ENCODE assay signal across 1 cellular context in the genomic region with DNA sequence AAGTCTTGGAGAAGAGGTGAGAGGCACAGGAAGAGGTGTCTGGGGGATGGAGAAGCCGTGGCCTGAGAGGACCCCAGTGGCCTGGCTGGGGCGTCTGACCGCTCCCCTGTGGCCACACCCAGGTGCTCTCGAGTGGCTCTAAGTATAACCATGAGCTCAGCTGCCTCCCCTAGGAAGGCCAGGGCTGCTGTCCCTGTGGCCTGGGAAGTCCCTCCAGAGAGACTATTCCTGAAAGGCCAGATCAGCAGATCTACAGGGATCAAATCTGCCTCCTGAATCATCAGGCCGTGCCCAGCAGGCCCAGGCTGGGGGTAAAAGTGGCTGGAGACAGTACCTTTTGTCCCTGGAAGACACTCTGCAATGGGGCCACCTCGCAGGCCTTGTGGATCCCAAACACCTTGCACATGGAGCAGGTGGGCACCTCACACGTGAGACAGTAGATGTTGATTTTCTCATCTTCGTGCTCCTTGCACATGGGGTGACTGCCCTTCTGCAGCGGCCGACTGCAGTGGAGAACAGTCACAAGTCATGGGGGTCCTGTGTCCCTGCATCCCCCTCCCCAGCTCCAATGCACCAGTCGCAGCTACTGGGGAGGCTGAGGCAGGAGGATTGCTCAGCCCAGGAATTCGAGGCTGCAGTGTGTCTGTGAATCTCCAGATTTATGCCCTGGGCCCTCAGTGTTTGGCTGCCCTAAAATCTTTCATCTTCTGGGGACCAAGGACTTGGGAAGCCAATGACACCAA.
A peak's percentile ranks its signal among the peaks of the same experiment; 100 is the strongest.
TF ChIP-seq lines count a peak whose summit lies in the region.

No MANE protein-coding gene starts in this region.

TF ChIP-seq in K562, 482 proteins besides CTCF, POLR2A, EP300 and RAD21 (continued from another document and continues in another):
- TF ChIP-seq, protein P1, sequence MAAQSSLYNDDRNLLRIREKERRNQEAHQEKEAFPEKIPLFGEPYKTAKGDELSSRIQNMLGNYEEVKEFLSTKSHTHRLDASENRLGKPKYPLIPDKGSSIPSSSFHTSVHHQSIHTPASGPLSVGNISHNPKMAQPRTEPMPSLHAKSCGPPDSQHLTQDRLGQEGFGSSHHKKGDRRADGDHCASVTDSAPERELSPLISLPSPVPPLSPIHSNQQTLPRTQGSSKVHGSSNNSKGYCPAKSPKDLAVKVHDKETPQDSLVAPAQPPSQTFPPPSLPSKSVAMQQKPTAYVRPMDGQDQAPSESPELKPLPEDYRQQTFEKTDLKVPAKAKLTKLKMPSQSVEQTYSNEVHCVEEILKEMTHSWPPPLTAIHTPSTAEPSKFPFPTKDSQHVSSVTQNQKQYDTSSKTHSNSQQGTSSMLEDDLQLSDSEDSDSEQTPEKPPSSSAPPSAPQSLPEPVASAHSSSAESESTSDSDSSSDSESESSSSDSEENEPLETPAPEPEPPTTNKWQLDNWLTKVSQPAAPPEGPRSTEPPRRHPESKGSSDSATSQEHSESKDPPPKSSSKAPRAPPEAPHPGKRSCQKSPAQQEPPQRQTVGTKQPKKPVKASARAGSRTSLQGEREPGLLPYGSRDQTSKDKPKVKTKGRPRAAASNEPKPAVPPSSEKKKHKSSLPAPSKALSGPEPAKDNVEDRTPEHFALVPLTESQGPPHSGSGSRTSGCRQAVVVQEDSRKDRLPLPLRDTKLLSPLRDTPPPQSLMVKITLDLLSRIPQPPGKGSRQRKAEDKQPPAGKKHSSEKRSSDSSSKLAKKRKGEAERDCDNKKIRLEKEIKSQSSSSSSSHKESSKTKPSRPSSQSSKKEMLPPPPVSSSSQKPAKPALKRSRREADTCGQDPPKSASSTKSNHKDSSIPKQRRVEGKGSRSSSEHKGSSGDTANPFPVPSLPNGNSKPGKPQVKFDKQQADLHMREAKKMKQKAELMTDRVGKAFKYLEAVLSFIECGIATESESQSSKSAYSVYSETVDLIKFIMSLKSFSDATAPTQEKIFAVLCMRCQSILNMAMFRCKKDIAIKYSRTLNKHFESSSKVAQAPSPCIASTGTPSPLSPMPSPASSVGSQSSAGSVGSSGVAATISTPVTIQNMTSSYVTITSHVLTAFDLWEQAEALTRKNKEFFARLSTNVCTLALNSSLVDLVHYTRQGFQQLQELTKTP (IDR thresholded peaks at IDR 0.05; ENCODE audit: low read depth in 1 of 2, partially characterized antibody in 2 of 2) = no peak
- TF ChIP-seq NEUROD1 (IDR thresholded peaks at IDR 0.05; ENCODE audit: borderline replicate concordance, low read depth, low read length, partially characterized antibody) (no peak), MAX (CRISPR knock-in tag; IDR thresholded peaks at IDR 0.05) (peak; percentile 22; the same call in 1 of the 2 replicates), SMC3 (conservative IDR thresholded peaks at IDR 0.05; ENCODE audit: insufficient read depth, low read depth, low read length) (no peak), NUFIP1 (IDR thresholded peaks at IDR 0.05; ENCODE audit: partially characterized antibody) (no peak), PKNOX1 (IDR thresholded peaks at IDR 0.05) (no peak), PHF8 (IDR thresholded peaks at IDR 0.05; ENCODE audit: borderline replicate concordance, low read length) (peak; percentile 18; the same call in 1 of the 2 replicates), KDM2B (CRISPR knock-in tag; IDR thresholded peaks at IDR 0.05) (no peak), L3MBTL2 (IDR thresholded peaks at IDR 0.05) (peak; percentile 58; the same call in 1 of the 2 replicates), FOXP4 (CRISPR knock-in tag; IDR thresholded peaks at IDR 0.05; ENCODE audit: borderline replicate concordance) (0 out of 2 replicates have a peak, but pooled peaks have one; percentile 26), SMAD4 (CRISPR knock-in tag; conservative IDR thresholded peaks at IDR 0.05) (0 out of 2 replicates have a peak, but pooled peaks have one; percentile 37), DEAF1 (CRISPR knock-in tag; IDR thresholded peaks at IDR 0.05) (no peak), SETDB1 (IDR thresholded peaks at IDR 0.05; ENCODE audit: low read length) (no peak), FOXK1 (CRISPR knock-in tag; IDR thresholded peaks at IDR 0.05; ENCODE audit: borderline replicate concordance) (0 out of 2 replicates have a peak, but pooled peaks have one; percentile 65), ZFX (CRISPR knock-in tag; IDR thresholded peaks at IDR 0.05) (peak; percentile 60; the same call in 1 of the 2 replicates), JUNB (CRISPR knock-in tag; conservative IDR thresholded peaks at IDR 0.05) (no peak), ZSCAN29 (IDR thresholded peaks at IDR 0.05) (no peak), SP1 (CRISPR knock-in tag; IDR thresholded peaks at IDR 0.05) (0 out of 2 replicates have a peak, but pooled peaks have one; percentile 47), CLOCK (CRISPR knock-in tag; IDR thresholded peaks at IDR 0.05; ENCODE audit: borderline replicate concordance) (no peak), TAF1 (IDR thresholded peaks at IDR 0.05; ENCODE audit: control insufficient read depth, extremely low read depth, insufficient read depth, low read length, severe bottlenecking) (no peak), MXD1 (CRISPR knock-in tag; IDR thresholded peaks at IDR 0.05; ENCODE audit: borderline replicate concordance, poor library complexity, severe bottlenecking) (no peak), ZNF830 (CRISPR knock-in tag; IDR thresholded peaks at IDR 0.05) (no peak)
- TF ChIP-seq, protein P2, sequence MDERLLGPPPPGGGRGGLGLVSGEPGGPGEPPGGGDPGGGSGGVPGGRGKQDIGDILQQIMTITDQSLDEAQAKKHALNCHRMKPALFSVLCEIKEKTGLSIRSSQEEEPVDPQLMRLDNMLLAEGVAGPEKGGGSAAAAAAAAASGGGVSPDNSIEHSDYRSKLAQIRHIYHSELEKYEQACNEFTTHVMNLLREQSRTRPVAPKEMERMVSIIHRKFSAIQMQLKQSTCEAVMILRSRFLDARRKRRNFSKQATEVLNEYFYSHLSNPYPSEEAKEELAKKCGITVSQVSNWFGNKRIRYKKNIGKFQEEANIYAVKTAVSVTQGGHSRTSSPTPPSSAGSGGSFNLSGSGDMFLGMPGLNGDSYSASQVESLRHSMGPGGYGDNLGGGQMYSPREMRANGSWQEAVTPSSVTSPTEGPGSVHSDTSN (CRISPR knock-in tag; IDR thresholded peaks at IDR 0.05; ENCODE audit: low read depth) = no peak
- TF ChIP-seq, protein P2 (tag; conservative IDR thresholded peaks at IDR 0.05; ENCODE audit: low read depth) = no peak
- TF ChIP-seq, protein P3, sequence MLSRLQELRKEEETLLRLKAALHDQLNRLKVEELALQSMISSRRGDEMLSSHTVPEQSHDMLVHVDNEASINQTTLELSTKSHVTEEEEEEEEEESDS (CRISPR knock-in tag; IDR thresholded peaks at IDR 0.05) = no peak
- TF ChIP-seq, protein P4, sequence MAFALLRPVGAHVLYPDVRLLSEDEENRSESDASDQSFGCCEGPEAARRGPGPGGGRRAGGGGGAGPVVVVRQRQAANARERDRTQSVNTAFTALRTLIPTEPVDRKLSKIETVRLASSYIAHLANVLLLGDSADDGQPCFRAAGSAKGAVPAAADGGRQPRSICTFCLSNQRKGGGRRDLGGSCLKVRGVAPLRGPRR (CRISPR knock-in tag; IDR thresholded peaks at IDR 0.05) = no peak
- TF ChIP-seq, protein P5, sequence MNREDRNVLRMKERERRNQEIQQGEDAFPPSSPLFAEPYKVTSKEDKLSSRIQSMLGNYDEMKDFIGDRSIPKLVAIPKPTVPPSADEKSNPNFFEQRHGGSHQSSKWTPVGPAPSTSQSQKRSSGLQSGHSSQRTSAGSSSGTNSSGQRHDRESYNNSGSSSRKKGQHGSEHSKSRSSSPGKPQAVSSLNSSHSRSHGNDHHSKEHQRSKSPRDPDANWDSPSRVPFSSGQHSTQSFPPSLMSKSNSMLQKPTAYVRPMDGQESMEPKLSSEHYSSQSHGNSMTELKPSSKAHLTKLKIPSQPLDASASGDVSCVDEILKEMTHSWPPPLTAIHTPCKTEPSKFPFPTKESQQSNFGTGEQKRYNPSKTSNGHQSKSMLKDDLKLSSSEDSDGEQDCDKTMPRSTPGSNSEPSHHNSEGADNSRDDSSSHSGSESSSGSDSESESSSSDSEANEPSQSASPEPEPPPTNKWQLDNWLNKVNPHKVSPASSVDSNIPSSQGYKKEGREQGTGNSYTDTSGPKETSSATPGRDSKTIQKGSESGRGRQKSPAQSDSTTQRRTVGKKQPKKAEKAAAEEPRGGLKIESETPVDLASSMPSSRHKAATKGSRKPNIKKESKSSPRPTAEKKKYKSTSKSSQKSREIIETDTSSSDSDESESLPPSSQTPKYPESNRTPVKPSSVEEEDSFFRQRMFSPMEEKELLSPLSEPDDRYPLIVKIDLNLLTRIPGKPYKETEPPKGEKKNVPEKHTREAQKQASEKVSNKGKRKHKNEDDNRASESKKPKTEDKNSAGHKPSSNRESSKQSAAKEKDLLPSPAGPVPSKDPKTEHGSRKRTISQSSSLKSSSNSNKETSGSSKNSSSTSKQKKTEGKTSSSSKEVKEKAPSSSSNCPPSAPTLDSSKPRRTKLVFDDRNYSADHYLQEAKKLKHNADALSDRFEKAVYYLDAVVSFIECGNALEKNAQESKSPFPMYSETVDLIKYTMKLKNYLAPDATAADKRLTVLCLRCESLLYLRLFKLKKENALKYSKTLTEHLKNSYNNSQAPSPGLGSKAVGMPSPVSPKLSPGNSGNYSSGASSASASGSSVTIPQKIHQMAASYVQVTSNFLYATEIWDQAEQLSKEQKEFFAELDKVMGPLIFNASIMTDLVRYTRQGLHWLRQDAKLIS (CRISPR knock-in tag; IDR thresholded peaks at IDR 0.05) = no peak
- TF ChIP-seq, protein P6, sequence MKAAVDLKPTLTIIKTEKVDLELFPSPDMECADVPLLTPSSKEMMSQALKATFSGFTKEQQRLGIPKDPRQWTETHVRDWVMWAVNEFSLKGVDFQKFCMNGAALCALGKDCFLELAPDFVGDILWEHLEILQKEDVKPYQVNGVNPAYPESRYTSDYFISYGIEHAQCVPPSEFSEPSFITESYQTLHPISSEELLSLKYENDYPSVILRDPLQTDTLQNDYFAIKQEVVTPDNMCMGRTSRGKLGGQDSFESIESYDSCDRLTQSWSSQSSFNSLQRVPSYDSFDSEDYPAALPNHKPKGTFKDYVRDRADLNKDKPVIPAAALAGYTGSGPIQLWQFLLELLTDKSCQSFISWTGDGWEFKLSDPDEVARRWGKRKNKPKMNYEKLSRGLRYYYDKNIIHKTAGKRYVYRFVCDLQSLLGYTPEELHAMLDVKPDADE (conservative IDR thresholded peaks at IDR 0.05; ENCODE audit: control insufficient read depth, low read depth, low read length) = no peak
